ENCODE assay signal across 32 cellular contexts in genomic region chr15:79248183-79248582, GRCh38. TPM values are rescaled to one million over a fixed set of nuclear protein-coding genes. Genes with fewer than 3 reads are reported as not detected.
"Had no signal": no experiment of that assay in that cellular context is flagged by ENCODE, and none has a peak within 500 bp of the region (broad histone marks: within the 10 kb centered on the region; RNA-seq: fewer than 3 reads in every experiment).

No MANE protein-coding gene starts in this region.

- H3K9ac ChIP-seq: neural progenitor cell, parathyroid adenoma had no signal

- H3K27ac Mint-ChIP-seq: memory B cell; naive B cell; nephron; neural progenitor cell; stimulated activated effector memory CD8-positive, alpha-beta T cell treated with anti-CD3 and anti-CD28 coated beads, Interleukin-12 subunit alpha, Interleukin-12 subunit beta, amount 100 ng/mL, for 72 hours; type B pancreatic cell had no signal

- ATAC-seq: gastrocnemius medialis; left lobe of liver; sciatic nerve; stimulated activated effector memory CD8-positive, alpha-beta T cell treated with anti-CD3 and anti-CD28 coated beads, Interleukin-12 subunit alpha, Interleukin-12 subunit beta, amount 100 ng/mL, for 72 hours had no signal

- H3K4me2 ChIP-seq: neural progenitor cell had no signal

- H3K9me3 ChIP-seq: gastrocnemius medialis, prostate gland, right atrium auricular region, stomach, thyroid gland had no signal

- H3K79me2 ChIP-seq: parathyroid adenoma had no signal

- H3K36me3 Mint-ChIP-seq: memory B cell; naive B cell; neural progenitor cell; stimulated activated effector memory CD8-positive, alpha-beta T cell treated with anti-CD3 and anti-CD28 coated beads, Interleukin-12 subunit alpha, Interleukin-12 subunit beta, amount 100 ng/mL, for 72 hours; type B pancreatic cell had no signal

- DNase-seq: dermis blood vessel endothelial cell; effector memory CD4-positive, alpha-beta T cell; foreskin fibroblast; gastrocnemius medialis; head of caudate nucleus; kidney; naive B cell; stimulated activated CD4-positive, alpha-beta T cell treated with anti-CD3 and anti-CD28 coated beads, Interleukin-2, amount 100 ng/mL, for 24 hours; stimulated activated CD4-positive, alpha-beta T cell treated with anti-CD3 and anti-CD28 coated beads, Interleukin-4, amount 100 ng/mL, for 24 hours; stimulated activated naive CD4-positive, alpha-beta T cell treated with Interleukin-2 at 50 U/mL for 16 hours; stomach; thyroid gland had no signal

- H3K4me3 ChIP-seq: coronary artery, gastrocnemius medialis, lung, neural progenitor cell, prostate gland, right atrium auricular region, stomach, thyroid gland had no signal

- H3K4me1 Mint-ChIP-seq: memory B cell; naive B cell; nephron; stimulated activated effector memory CD8-positive, alpha-beta T cell treated with anti-CD3 and anti-CD28 coated beads, Interleukin-12 subunit alpha, Interleukin-12 subunit beta, amount 100 ng/mL, for 72 hours had no signal

- H2AFZ ChIP-seq: neural progenitor cell, parathyroid adenoma had no signal

- H3K4me1 ChIP-seq: gastrocnemius medialis, neural progenitor cell, parathyroid adenoma, prostate gland, stomach, thyroid gland had no signal

- H3K27ac ChIP-seq: coronary artery, gastrocnemius medialis, neural progenitor cell, parathyroid adenoma, prostate gland, right atrium auricular region, stomach, thyroid gland had no signal

- H3K9me3 Mint-ChIP-seq: memory B cell; nephron; neural progenitor cell; stimulated activated effector memory CD8-positive, alpha-beta T cell treated with anti-CD3 and anti-CD28 coated beads, Interleukin-12 subunit alpha, Interleukin-12 subunit beta, amount 100 ng/mL, for 72 hours; type B pancreatic cell had no signal

- H3K27me3 ChIP-seq: gastrocnemius medialis, right atrium auricular region, thyroid gland had no signal

- H3K36me3 ChIP-seq: gastrocnemius medialis, neural progenitor cell, prostate gland, right atrium auricular region, stomach, thyroid gland had no signal

- H3K4me3 Mint-ChIP-seq: memory B cell; naive B cell; nephron; neural progenitor cell; stimulated activated effector memory CD8-positive, alpha-beta T cell treated with anti-CD3 and anti-CD28 coated beads, Interleukin-12 subunit alpha, Interleukin-12 subunit beta, amount 100 ng/mL, for 72 hours; type B pancreatic cell had no signal

RNA-seq across cellular contexts. Expression of gene ANKRD34C, which starts 34.3 kb away (rescaled TPM):
- total RNA-seq: dermis blood vessel endothelial cell, gastrocnemius medialis, glomerular endothelial cell, kidney, left lobe of liver, mononuclear cell, osteoblast, prostate gland, skeletal muscle tissue, stomach, subcutaneous adipose tissue, urinary bladder had no signal
- polyA plus RNA-seq: esophagus, liver, stomach, urinary bladder had no signal
